In the genomic region with DNA sequence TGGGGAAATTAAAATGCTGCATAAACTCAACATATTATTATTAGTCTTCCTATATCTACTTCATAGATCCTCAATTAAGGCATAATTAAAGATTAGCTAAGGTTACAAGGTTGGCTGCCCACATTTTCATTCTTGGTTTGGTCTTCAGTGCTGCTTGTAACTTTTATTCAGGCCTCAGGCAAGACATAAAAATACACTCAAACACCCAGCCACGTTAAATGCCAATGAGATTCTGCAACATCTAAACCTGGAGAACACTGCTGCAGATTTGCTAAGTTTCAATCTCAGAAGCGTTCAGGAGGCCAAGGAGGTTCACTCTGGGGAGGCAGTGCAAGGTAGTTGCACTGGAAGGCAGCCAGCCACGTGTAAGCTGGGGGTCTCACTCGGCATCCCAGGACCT, we compare ENCODE assay signal across 22 cellular contexts.
"Had no signal": no experiment of that assay in that cellular context is flagged by ENCODE, and none has a peak within 500 bp of the region (broad histone marks: within the 10 kb centered on the region; RNA-seq: fewer than 3 reads in every experiment).

No MANE protein-coding gene starts in this region.

- H3K36me3 Mint-ChIP-seq: naive B cell; natural killer cell treated with Interleukin-12 subunit alpha and Interleukin-12 subunit beta and Interleukin-15 and Interleukin-18, amount 100 ng/mL, for 72 hours; stimulated activated effector memory CD8-positive, alpha-beta T cell treated with anti-CD3 and anti-CD28 coated beads, Interleukin-12 subunit alpha, Interleukin-12 subunit beta, amount 100 ng/mL, for 72 hours had no signal

- H3K27ac Mint-ChIP-seq: effector memory CD8-positive, alpha-beta T cell; naive B cell; natural killer cell treated with Interleukin-12 subunit alpha and Interleukin-12 subunit beta and Interleukin-15 and Interleukin-18, amount 100 ng/mL, for 72 hours; stimulated activated effector memory CD8-positive, alpha-beta T cell treated with anti-CD3 and anti-CD28 coated beads, Interleukin-12 subunit alpha, Interleukin-12 subunit beta, amount 100 ng/mL, for 72 hours had no signal

- H3K27me3 ChIP-seq: sigmoid colon, testis, tibial artery, upper lobe of left lung had no signal

- H3K9me3 ChIP-seq: lower lobe of right lung, mucosa of descending colon, prostate gland, sigmoid colon, testis, tibial artery, upper lobe of left lung had no signal

- H3K4me3 Mint-ChIP-seq: effector memory CD8-positive, alpha-beta T cell; naive B cell; natural killer cell treated with Interleukin-12 subunit alpha and Interleukin-12 subunit beta and Interleukin-15 and Interleukin-18, amount 100 ng/mL, for 72 hours; stimulated activated effector memory CD8-positive, alpha-beta T cell treated with anti-CD3 and anti-CD28 coated beads, Interleukin-12 subunit alpha, Interleukin-12 subunit beta, amount 100 ng/mL, for 72 hours had no signal

- H3K36me3 ChIP-seq: lower lobe of right lung, prostate gland, sigmoid colon, tibial artery, upper lobe of left lung had no signal

- H3K4me1 ChIP-seq: lower lobe of right lung, prostate gland, testis, tibial artery had no signal

- ATAC-seq: effector memory CD8-positive, alpha-beta T cell; left cardiac atrium; left ventricle myocardium superior; lower lobe of right lung; mucosa of descending colon; natural killer cell treated with Interleukin-12 subunit alpha and Interleukin-12 subunit beta and Interleukin-15 and Interleukin-18, amount 100 ng/mL, for 72 hours; right cardiac atrium; stimulated activated effector memory CD8-positive, alpha-beta T cell treated with anti-CD3 and anti-CD28 coated beads, Interleukin-12 subunit alpha, Interleukin-12 subunit beta, amount 100 ng/mL, for 72 hours had no signal

- H3K9me3 Mint-ChIP-seq: effector memory CD8-positive, alpha-beta T cell; naive B cell; natural killer cell treated with Interleukin-12 subunit alpha and Interleukin-12 subunit beta and Interleukin-15 and Interleukin-18, amount 100 ng/mL, for 72 hours; stimulated activated effector memory CD8-positive, alpha-beta T cell treated with anti-CD3 and anti-CD28 coated beads, Interleukin-12 subunit alpha, Interleukin-12 subunit beta, amount 100 ng/mL, for 72 hours had no signal

- H3K4me1 Mint-ChIP-seq: naive B cell; stimulated activated effector memory CD8-positive, alpha-beta T cell treated with anti-CD3 and anti-CD28 coated beads, Interleukin-12 subunit alpha, Interleukin-12 subunit beta, amount 100 ng/mL, for 72 hours had no signal

- H3K27ac ChIP-seq: lower lobe of right lung, prostate gland, sigmoid colon, testis, tibial artery, upper lobe of left lung had no signal

- H3K4me3 ChIP-seq: lower lobe of right lung, mucosa of descending colon, prostate gland, sigmoid colon, testis, tibial artery, upper lobe of left lung had no signal

- DNase-seq: cerebellar nuclear complex; cortex of kidney; effector memory CD8-positive, alpha-beta T cell; head of caudate nucleus; left cardiac atrium; left ventricle myocardium superior; lower lobe of right lung; mucosa of descending colon; naive B cell; nucleus accumbens; right cardiac atrium; sigmoid colon; stimulated activated CD4-positive, alpha-beta T cell treated with anti-CD3 and anti-CD28 coated beads, Interleukin-2, amount 100 ng/mL, for 24 hours; stimulated activated CD4-positive, alpha-beta T cell treated with anti-CD3 and anti-CD28 coated beads, Interleukin-4, amount 100 ng/mL, for 24 hours; stimulated activated naive CD4-positive, alpha-beta T cell treated with Interleukin-2 at 50 U/mL for 16 hours; substantia nigra; testis; tibial artery had no signal
